In genomic region chr11:121692236-121692635, GRCh38 we compare ENCODE assay signal across 28 cellular contexts.
"Had no signal": no experiment of that assay in that cellular context is flagged by ENCODE, and none has a peak within 500 bp of the region (broad histone marks: within the 10 kb centered on the region; RNA-seq: fewer than 3 reads in every experiment).

No MANE protein-coding gene starts in this region.

- H3K9me3 ChIP-seq: body of pancreas, colonic mucosa, gastrocnemius medialis, pancreas, psoas muscle, tibial nerve had no signal

- H3K4me1 ChIP-seq: colonic mucosa, pancreas, spleen had no signal

- H3K4me1 Mint-ChIP-seq: activated CD4-positive, alpha-beta memory T cell treated with anti-CD3 and anti-CD28 coated beads, Interleukin-2, amount 10 ng/mL, durations not matched to agents 7 days and 5 days; activated CD4-positive, alpha-beta T cell treated with anti-CD3 and anti-CD28 coated beads, Interleukin-2, amount 10 ng/mL, durations not matched to agents 7 days and 5 days; activated naive CD4-positive, alpha-beta T cell treated with anti-CD3 and anti-CD28 coated beads, Interleukin-2, amount 50 U/mL, for 24 hours; activated naive CD8-positive, alpha-beta T cell treated with anti-CD3 and anti-CD28 coated beads, Interleukin-2, amount 50 U/mL, for 24 hours; naive B cell had no signal

- H3K4me3 ChIP-seq: body of pancreas, cardiac muscle cell, colonic mucosa, gastrocnemius medialis, pancreas, psoas muscle, spleen, tibial nerve had no signal

- H3K36me3 Mint-ChIP-seq: mesothelial cell of epicardium had no signal

- H3K4me3 Mint-ChIP-seq: activated CD4-positive, alpha-beta memory T cell treated with anti-CD3 and anti-CD28 coated beads, Interleukin-2, amount 10 ng/mL, durations not matched to agents 7 days and 5 days; activated CD4-positive, alpha-beta T cell treated with anti-CD3 and anti-CD28 coated beads, Interleukin-2, amount 10 ng/mL, durations not matched to agents 7 days and 5 days; activated naive CD4-positive, alpha-beta T cell treated with anti-CD3 and anti-CD28 coated beads, Interleukin-2, amount 50 U/mL, for 24 hours; activated naive CD8-positive, alpha-beta T cell treated with anti-CD3 and anti-CD28 coated beads, Interleukin-2, amount 50 U/mL, for 24 hours; activated T-cell treated with anti-CD3 and anti-CD28 coated beads, Interleukin-2, amount 50 U/mL, for 4 hours; mesothelial cell of epicardium; naive B cell; T-helper 1 cell treated with Interleukin-12 subunit alpha and Interleukin-12 subunit beta and Interleukin-4 antibody, amounts not matched to agents 30 μg/mL and 1 μg/mL, for 36 hours had no signal

- H3K36me3 ChIP-seq: cardiac muscle cell, colonic mucosa, gastrocnemius medialis, pancreas, spleen, tibial nerve had no signal

- H3K27me3 ChIP-seq: body of pancreas, cardiac muscle cell, colonic mucosa, gastrocnemius medialis, pancreas, tibial nerve had no signal

- H3K9me3 Mint-ChIP-seq: activated CD4-positive, alpha-beta memory T cell treated with anti-CD3 and anti-CD28 coated beads, Interleukin-2, amount 10 ng/mL, durations not matched to agents 7 days and 5 days; activated CD4-positive, alpha-beta T cell treated with anti-CD3 and anti-CD28 coated beads, Interleukin-2, amount 10 ng/mL, durations not matched to agents 7 days and 5 days; activated naive CD4-positive, alpha-beta T cell treated with anti-CD3 and anti-CD28 coated beads, Interleukin-2, amount 50 U/mL, for 24 hours; activated naive CD8-positive, alpha-beta T cell treated with anti-CD3 and anti-CD28 coated beads, Interleukin-2, amount 50 U/mL, for 24 hours; activated T-cell treated with anti-CD3 and anti-CD28 coated beads, Interleukin-2, amount 50 U/mL, for 4 hours; activated T-helper 2 cell treated with anti-CD3 and anti-CD28 coated beads, Interferon-gamma antibody, Interleukin-2, Interleukin-4, amounts not matched to agents 10 μg/mL and 5 μg/mL and 100 μg/mL, durations not matched to agents 14 hours and 24 hours and 36 hours; mesothelial cell of epicardium; T-helper 1 cell treated with Interleukin-12 subunit alpha and Interleukin-12 subunit beta and Interleukin-4 antibody, amounts not matched to agents 30 μg/mL and 1 μg/mL, for 36 hours had no signal

- H3K27ac ChIP-seq: body of pancreas, cardiac muscle cell, colonic mucosa, gastrocnemius medialis, pancreas, psoas muscle, spleen, tibial nerve had no signal

- H3K27ac Mint-ChIP-seq: activated CD4-positive, alpha-beta memory T cell treated with anti-CD3 and anti-CD28 coated beads, Interleukin-2, amount 10 ng/mL, durations not matched to agents 7 days and 5 days; activated CD4-positive, alpha-beta T cell treated with anti-CD3 and anti-CD28 coated beads, Interleukin-2, amount 10 ng/mL, durations not matched to agents 7 days and 5 days; activated naive CD4-positive, alpha-beta T cell treated with anti-CD3 and anti-CD28 coated beads, Interleukin-2, amount 50 U/mL, for 24 hours; activated naive CD8-positive, alpha-beta T cell treated with anti-CD3 and anti-CD28 coated beads, Interleukin-2, amount 50 U/mL, for 24 hours; activated T-helper 2 cell treated with anti-CD3 and anti-CD28 coated beads, Interferon-gamma antibody, Interleukin-2, Interleukin-4, amounts not matched to agents 10 μg/mL and 5 μg/mL and 100 μg/mL, durations not matched to agents 14 hours and 24 hours and 36 hours; mesothelial cell of epicardium; naive B cell; T-helper 1 cell treated with Interleukin-12 subunit alpha and Interleukin-12 subunit beta and Interleukin-4 antibody, amounts not matched to agents 30 μg/mL and 1 μg/mL, for 36 hours had no signal

- DNase-seq: activated CD4-positive, alpha-beta memory T cell treated with anti-CD3 and anti-CD28 coated beads, Interleukin-2, amount 10 ng/mL, durations not matched to agents 7 days and 5 days; activated CD4-positive, alpha-beta T cell treated with anti-CD3 and anti-CD28 coated beads for 1 hour; activated CD4-positive, alpha-beta T cell treated with anti-CD3 and anti-CD28 coated beads, Interleukin-2, amount 10 ng/mL, durations not matched to agents 7 days and 5 days; activated CD8-positive, alpha-beta memory T cell treated with anti-CD3 and anti-CD28 coated beads, Interleukin-2, amount 50 U/mL, for 48 hours; activated naive CD8-positive, alpha-beta T cell treated with anti-CD3 and anti-CD28 coated beads, Interleukin-2, amount 50 U/mL, for 24 hours; activated T-cell treated with anti-CD3 and anti-CD28 coated beads, Interleukin-2, amount 50 U/mL, for 4 hours; amygdala; body of pancreas; cerebellar nuclear complex; colonic mucosa; effector memory CD4-positive, alpha-beta T cell; gastrocnemius medialis; glutamatergic neuron; left cardiac atrium; left ventricle myocardium superior; mammary epithelial cell; naive B cell; pancreas; psoas muscle; spleen; stimulated activated naive CD4-positive, alpha-beta T cell; T1000 had no signal
